33 cellular contexts compared by ENCODE assay signal in genomic region chr3:5564278-5564666, GRCh38.
"Had no signal": no experiment of that assay in that cellular context is flagged by ENCODE, and none has a peak within 500 bp of the region (broad histone marks: within the 10 kb centered on the region; RNA-seq: fewer than 3 reads in every experiment).

No MANE protein-coding gene starts in this region.

- H3K4me1 Mint-ChIP-seq: activated B cell treated with CpG ODN at 0.5 μM for 24 hours; activated CD4-positive, alpha-beta T cell treated with anti-CD3 and anti-CD28 coated beads, Interleukin-2, amount 10 ng/mL, durations not matched to agents 24 days and 14 days; activated naive CD4-positive, alpha-beta T cell treated with anti-CD3 and anti-CD28 coated beads, Interleukin-2, amount 10 ng/mL, durations not matched to agents 7 days and 5 days; activated naive CD4-positive, alpha-beta T cell treated with anti-CD3 and anti-CD28 coated beads, Interleukin-2, amount 50 U/mL, for 24 hours; activated naive CD8-positive, alpha-beta T cell treated with anti-CD3 and anti-CD28 coated beads, Interleukin-2, amount 10 ng/mL, durations not matched to agents 7 days and 5 days; activated naive CD8-positive, alpha-beta T cell treated with anti-CD3 and anti-CD28 coated beads, Interleukin-2, amount 50 U/mL, for 24 hours; activated T-helper 17 cell treated with anti-CD3 and anti-CD28 coated beads, Interleukin-2, amount 50 U/mL, for 72 hours; brain; central memory CD8-positive, alpha-beta T cell had no signal

- H3K9me3 Mint-ChIP-seq: activated B cell treated with CpG ODN at 0.5 μM for 24 hours; activated CD4-positive, alpha-beta memory T cell treated with anti-CD3 and anti-CD28 coated beads for 36 hours; activated CD4-positive, alpha-beta T cell treated with anti-CD3 and anti-CD28 coated beads, Interleukin-2, amount 10 ng/mL, durations not matched to agents 24 days and 14 days; activated CD8-positive, alpha-beta T cell treated with anti-CD3 and anti-CD28 coated beads for 36 hours; activated naive CD4-positive, alpha-beta T cell treated with anti-CD3 and anti-CD28 coated beads, Interleukin-2, amount 10 ng/mL, durations not matched to agents 7 days and 5 days; activated naive CD8-positive, alpha-beta T cell treated with anti-CD3 and anti-CD28 coated beads, Interleukin-2, amount 10 ng/mL, durations not matched to agents 7 days and 5 days; activated naive CD8-positive, alpha-beta T cell treated with anti-CD3 and anti-CD28 coated beads, Interleukin-2, amount 50 U/mL, for 24 hours; activated T-helper 1 cell treated with anti-CD3 and anti-CD28 coated beads, Interleukin-12 subunit alpha, Interleukin-12 subunit beta, Interleukin-2, Interleukin-4 antibody, amounts not matched to agents 30 ng/mL and 10 ng/mL and 1 ng/mL, durations not matched to agents 14 hours and 24 hours and 36 hours; activated T-helper 17 cell treated with anti-CD3 and anti-CD28 coated beads, Interleukin-2, amount 50 U/mL, for 72 hours; T-helper 1 cell treated with Interleukin-12 subunit alpha and Interleukin-12 subunit beta and Interleukin-4 antibody, amounts not matched to agents 30 μg/mL and 1 μg/mL, for 36 hours; T-helper 2 cell treated with Interferon-gamma antibody and Interleukin-4, amounts not matched to agents 5 μg/mL and 100 μg/mL, for 36 hours had no signal

- H3K27me3 Mint-ChIP-seq: activated B cell treated with CpG ODN at 0.5 μM for 24 hours; activated CD4-positive, alpha-beta T cell treated with anti-CD3 and anti-CD28 coated beads, Interleukin-2, amount 10 ng/mL, durations not matched to agents 24 days and 14 days; activated naive CD4-positive, alpha-beta T cell treated with anti-CD3 and anti-CD28 coated beads, Interleukin-2, amount 10 ng/mL, durations not matched to agents 7 days and 5 days; activated naive CD8-positive, alpha-beta T cell treated with anti-CD3 and anti-CD28 coated beads, Interleukin-2, amount 10 ng/mL, durations not matched to agents 7 days and 5 days; activated naive CD8-positive, alpha-beta T cell treated with anti-CD3 and anti-CD28 coated beads, Interleukin-2, amount 50 U/mL, for 24 hours; central memory CD8-positive, alpha-beta T cell had no signal

- H3K4me3 Mint-ChIP-seq: activated B cell treated with CpG ODN at 0.5 μM for 24 hours; activated CD4-positive, alpha-beta memory T cell treated with anti-CD3 and anti-CD28 coated beads for 36 hours; activated CD4-positive, alpha-beta T cell treated with anti-CD3 and anti-CD28 coated beads, Interleukin-2, amount 10 ng/mL, durations not matched to agents 24 days and 14 days; activated CD8-positive, alpha-beta T cell treated with anti-CD3 and anti-CD28 coated beads for 36 hours; activated naive CD4-positive, alpha-beta T cell treated with anti-CD3 and anti-CD28 coated beads, Interleukin-2, amount 10 ng/mL, durations not matched to agents 7 days and 5 days; activated naive CD4-positive, alpha-beta T cell treated with anti-CD3 and anti-CD28 coated beads, Interleukin-2, amount 50 U/mL, for 24 hours; activated naive CD8-positive, alpha-beta T cell; activated naive CD8-positive, alpha-beta T cell treated with anti-CD3 and anti-CD28 coated beads, Interleukin-2, amount 10 ng/mL, durations not matched to agents 7 days and 5 days; activated naive CD8-positive, alpha-beta T cell treated with anti-CD3 and anti-CD28 coated beads, Interleukin-2, amount 50 U/mL, for 24 hours; activated T-helper 1 cell treated with anti-CD3 and anti-CD28 coated beads, Interleukin-12 subunit alpha, Interleukin-12 subunit beta, Interleukin-2, Interleukin-4 antibody, amounts not matched to agents 30 ng/mL and 10 ng/mL and 1 ng/mL, durations not matched to agents 14 hours and 24 hours and 36 hours; activated T-helper 17 cell treated with anti-CD3 and anti-CD28 coated beads, Interleukin-2, amount 50 U/mL, for 72 hours; brain; central memory CD8-positive, alpha-beta T cell; T-helper 1 cell treated with Interleukin-12 subunit alpha and Interleukin-12 subunit beta and Interleukin-4 antibody, amounts not matched to agents 30 μg/mL and 1 μg/mL, for 36 hours; T-helper 2 cell treated with Interferon-gamma antibody and Interleukin-4, amounts not matched to agents 5 μg/mL and 100 μg/mL, for 36 hours had no signal

- DNase-seq: activated B cell treated with CpG ODN at 0.5 μM for 24 hours; activated CD4-positive, alpha-beta T cell treated with anti-CD3 and anti-CD28 coated beads for 4 hours; activated CD4-positive, alpha-beta T cell treated with anti-CD3 and anti-CD28 coated beads, Interleukin-2, amount 10 ng/mL, durations not matched to agents 24 days and 14 days; activated CD4-positive, alpha-beta T cell treated with anti-CD3 and anti-CD28 coated beads, Interleukin-2, amount 50 U/mL, for 1 hour; activated CD4-positive, alpha-beta T cell treated with anti-CD3 and anti-CD28 coated beads, Interleukin-2, amount 50 U/mL, for 4 hours; activated CD4-positive, CD25-positive, alpha-beta regulatory T cell treated with anti-CD3 and anti-CD28 coated beads, Interleukin-2, amount 50 U/mL, for 72 hours; activated CD8-positive, alpha-beta memory T cell treated with anti-CD3 and anti-CD28 coated beads, Interleukin-2, amount 50 U/mL, for 4 hours; activated CD8-positive, alpha-beta T cell treated with anti-CD3 and anti-CD28 coated beads for 36 hours; activated effector memory CD4-positive, alpha-beta T cell treated with Interleukin-2 at 50 U/mL for 16 hours; activated gamma-delta T cell; activated naive CD4-positive, alpha-beta T cell treated with anti-CD3 and anti-CD28 coated beads, Interleukin-2, amount 10 ng/mL, durations not matched to agents 7 days and 5 days; activated naive CD4-positive, alpha-beta T cell treated with Interleukin-2 at 50 U/mL for 16 hours; activated naive CD8-positive, alpha-beta T cell treated with anti-CD3 and anti-CD28 coated beads, Interleukin-2, amount 10 ng/mL, durations not matched to agents 7 days and 5 days; activated naive CD8-positive, alpha-beta T cell treated with anti-CD3 and anti-CD28 coated beads, Interleukin-2, amount 50 U/mL, for 24 hours; activated T-cell treated with anti-CD3 and anti-CD28 coated beads for 4 hours; activated T-cell treated with anti-CD3 and anti-CD28 coated beads, Interleukin-2, amount 50 U/mL, for 1 hour; activated T-cell treated with anti-CD3 and anti-CD28 coated beads, Interleukin-2, amount 50 U/mL, for 48 hours; caudate nucleus; cerebellar nuclear complex; T-helper 2 cell; T-helper 9 cell had no signal

- H3K27ac Mint-ChIP-seq: activated B cell treated with CpG ODN at 0.5 μM for 24 hours; activated CD4-positive, alpha-beta memory T cell treated with anti-CD3 and anti-CD28 coated beads for 36 hours; activated CD4-positive, alpha-beta T cell treated with anti-CD3 and anti-CD28 coated beads, Interleukin-2, amount 10 ng/mL, durations not matched to agents 24 days and 14 days; activated CD8-positive, alpha-beta T cell treated with anti-CD3 and anti-CD28 coated beads for 36 hours; activated naive CD4-positive, alpha-beta T cell treated with anti-CD3 and anti-CD28 coated beads, Interleukin-2, amount 10 ng/mL, durations not matched to agents 7 days and 5 days; activated naive CD4-positive, alpha-beta T cell treated with anti-CD3 and anti-CD28 coated beads, Interleukin-2, amount 50 U/mL, for 24 hours; activated naive CD8-positive, alpha-beta T cell; activated naive CD8-positive, alpha-beta T cell treated with anti-CD3 and anti-CD28 coated beads, Interleukin-2, amount 10 ng/mL, durations not matched to agents 7 days and 5 days; activated naive CD8-positive, alpha-beta T cell treated with anti-CD3 and anti-CD28 coated beads, Interleukin-2, amount 50 U/mL, for 24 hours; activated T-helper 1 cell treated with anti-CD3 and anti-CD28 coated beads, Interleukin-12 subunit alpha, Interleukin-12 subunit beta, Interleukin-2, Interleukin-4 antibody, amounts not matched to agents 30 ng/mL and 10 ng/mL and 1 ng/mL, durations not matched to agents 14 hours and 24 hours and 36 hours; activated T-helper 17 cell treated with anti-CD3 and anti-CD28 coated beads, Interleukin-2, amount 50 U/mL, for 72 hours; brain; T-helper 1 cell treated with Interleukin-12 subunit alpha and Interleukin-12 subunit beta and Interleukin-4 antibody, amounts not matched to agents 30 μg/mL and 1 μg/mL, for 36 hours; T-helper 2 cell treated with Interferon-gamma antibody and Interleukin-4, amounts not matched to agents 5 μg/mL and 100 μg/mL, for 36 hours had no signal

- H3K4me3 ChIP-seq: ascending aorta, cardiac muscle cell had no signal

- H3K27me3 ChIP-seq: ascending aorta, cardiac muscle cell had no signal

- H3K9me3 ChIP-seq: ascending aorta had no signal

- H3K4me1 ChIP-seq: ascending aorta had no signal

- ATAC-seq: activated CD8-positive, alpha-beta T cell treated with anti-CD3 and anti-CD28 coated beads for 36 hours; activated naive CD8-positive, alpha-beta T cell treated with anti-CD3 and anti-CD28 coated beads, Interleukin-2, amount 50 U/mL, for 24 hours; activated T-helper 17 cell treated with anti-CD3 and anti-CD28 coated beads, Interleukin-2, amount 50 U/mL, for 72 hours had no signal

- FAIRE-seq: TTC549 had no signal

- H3K36me3 Mint-ChIP-seq: activated CD4-positive, alpha-beta memory T cell treated with anti-CD3 and anti-CD28 coated beads for 36 hours; activated naive CD4-positive, alpha-beta T cell treated with anti-CD3 and anti-CD28 coated beads, Interleukin-2, amount 10 ng/mL, durations not matched to agents 7 days and 5 days; activated naive CD4-positive, alpha-beta T cell treated with anti-CD3 and anti-CD28 coated beads, Interleukin-2, amount 50 U/mL, for 24 hours; activated naive CD8-positive, alpha-beta T cell; activated naive CD8-positive, alpha-beta T cell treated with anti-CD3 and anti-CD28 coated beads, Interleukin-2, amount 10 ng/mL, durations not matched to agents 7 days and 5 days; brain had no signal

- H3K36me3 ChIP-seq: ascending aorta, cardiac muscle cell had no signal

- H3K27ac ChIP-seq: ascending aorta, cardiac muscle cell had no signal
